In the genomic region with DNA sequence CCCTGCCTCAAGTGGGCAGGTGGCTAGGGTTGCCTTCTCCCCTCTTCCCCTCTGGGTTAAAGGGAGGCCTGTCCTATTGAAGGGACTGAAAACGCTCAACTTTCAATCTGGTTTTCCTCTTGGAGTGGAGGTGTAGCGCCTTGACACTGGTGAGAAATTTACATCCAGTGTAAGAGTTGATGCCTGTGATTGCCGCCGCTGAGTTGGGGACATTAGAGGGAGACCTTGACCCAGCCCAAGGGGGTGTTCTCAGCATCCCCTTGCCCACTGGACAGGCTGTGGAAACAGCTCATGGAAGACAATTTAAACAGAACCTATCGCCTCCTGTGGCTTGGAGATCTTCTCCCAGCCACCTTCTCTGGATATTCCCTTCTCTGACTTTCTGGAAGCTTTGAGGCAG, we compare ENCODE assay signal across 17 cellular contexts.
"Had no signal": no experiment of that assay in that cellular context is flagged by ENCODE, and none has a peak within 500 bp of the region (broad histone marks: within the 10 kb centered on the region; RNA-seq: fewer than 3 reads in every experiment).

No MANE protein-coding gene starts in this region.

- DNase-seq: KBM-7, MV-4-11, NCI-H1048, NCI-H1105, NCI-H1417, NCI-H1436 treated with DMSO at 0.1 percent for 48 hours, NCI-H1694, NCI-H187 treated with DMSO at 0.1 percent for 48 hours, NCI-H2029 treated with DMSO at 0.1 percent for 48 hours, NCI-H2171, NCI-H226, NCI-H446, NCI-H524 treated with DMSO at 0.1 percent for 48 hours, NCI-H69, NCI-H774, SK-N-SH had no signal

- H3K27ac ChIP-seq: RWPE1 had no signal

- H3K9me3 ChIP-seq: SK-N-SH had no signal
